ENCODE assay signal across 26 cellular contexts in the genomic region with DNA sequence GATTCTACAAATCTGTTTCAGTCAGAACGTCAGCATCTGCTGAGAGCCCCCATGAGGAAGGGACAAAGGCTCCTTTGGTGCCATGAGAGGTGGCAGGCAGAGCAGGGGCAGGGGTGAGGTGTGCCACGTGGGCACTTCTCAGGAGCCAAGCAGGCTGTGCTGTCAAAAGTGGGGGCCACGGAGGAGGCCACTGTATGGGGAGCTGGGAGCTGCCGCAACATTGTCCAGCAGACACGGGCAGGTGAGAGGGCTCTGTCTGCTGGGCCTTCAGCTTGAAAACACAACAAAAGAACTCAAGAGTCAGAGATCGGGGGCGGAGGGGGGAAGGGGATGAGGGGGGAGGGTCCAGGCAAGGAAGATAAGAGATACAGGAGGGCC. TPM values are rescaled to one million over a fixed set of nuclear protein-coding genes. Genes with fewer than 3 reads are reported as not detected.
DNase-seq lines count a peak whose midpoint lies in the region; ATAC-seq, FAIRE-seq and TF ChIP-seq lines count a peak whose summit lies in the region.
"Had no signal": no experiment of that assay in that cellular context is flagged by ENCODE, and none has a peak within 500 bp of the region (broad histone marks: within the 10 kb centered on the region; RNA-seq: fewer than 3 reads in every experiment).

No MANE protein-coding gene starts in this region.

- DNase-seq in GM23338 (ENCODE audit: low spot score) (no peak), H9 (no peak), stomach (no peak), small intestine (no peak), Right ventricle myocardium superior (no peak), GM12891 (ENCODE audit: insufficient read length, low spot score) (no peak)
- DNase-seq: CD8-positive, alpha-beta T cell; DMS 273 treated with DMSO at 0.1 percent for 48 hours; DMS79 treated with DMSO at 0.1 percent for 48 hours; GF-D8; HFFc6; IMR-90; KG1; MM.1S; NCI-H187 treated with DMSO at 0.1 percent for 48 hours; NCI-H2107; NCI-H526 treated with DMSO at 0.1 percent for 48 hours; SHP77 treated with DMSO at 0.1 percent for 48 hours had no signal

- H3K27me3 Mint-ChIP-seq in GM23338 (ENCODE audit: insufficient read depth, low read depth, poor library complexity) (peaks cover 24% of the 10 kb centered on the region), H9 (ENCODE audit: low read depth) (peaks cover 86% of the 10 kb centered on the region)

- H4K8ac ChIP-seq in H9 (replicated peaks; ENCODE audit: insufficient read length, low read depth, low read length) = no peak overlapping the region

- H3F3A ChIP-seq in GM23338 (replicated peaks; ENCODE audit: low read depth) = 0 out of 2 replicates have a peak, but pooled peaks cover 3% of the 10 kb centered on the region

- no peak overlapping the region for H2BK20ac ChIP-seq in H9 (ENCODE audit: low read depth, low read length, poor library complexity, severe bottlenecking)

- TF ChIP-seq EP300 in stomach (IDR thresholded peaks at IDR 0.05) = no peak

- no peak overlapping the region for H2AK5ac ChIP-seq in H9 (ENCODE audit: insufficient read length, low read length)

- H3K4me1 Mint-ChIP-seq in GM23338 = peaks cover 25% of the 10 kb centered on the region
- H3K4me1 Mint-ChIP-seq in H9 = peaks cover 26 to 50% of the 10 kb centered on the region in 2 experiments

- H3K79me2 ChIP-seq in GM23338 (replicated peaks; ENCODE audit: insufficient read depth) (no peaks in the 10 kb centered on the region), H9 (ENCODE audit: insufficient read depth, low read length) (no peaks in the 10 kb centered on the region)

- no peak overlapping the region for H2BK5ac ChIP-seq in H9 (ENCODE audit: insufficient read length, low read length)

- H3K4me2 ChIP-seq in GM23338 (no peak overlapping the region), H9 (ENCODE audit: insufficient read depth, insufficient read length, low read length) (no peak overlapping the region)

- H3K23ac ChIP-seq in H9 (ENCODE audit: insufficient read length, low read depth, low read length) = no peak overlapping the region

- H3K9ac ChIP-seq in H9 (ENCODE audit: extremely low read depth, insufficient read length, low read length) (no peak overlapping the region), iPS-15b (ENCODE audit: low read depth, low read length) (no peak overlapping the region)

- no peak overlapping the region for H2BK120ac ChIP-seq in H9 (ENCODE audit: low read depth, low read length, poor library complexity, severe bottlenecking)

- H3K4me3 ChIP-seq in GM23338 (no peak overlapping the region), iPS-15b (ENCODE audit: low read depth, low read length) (peak overlapping the region; percentile 2), stomach (no peak overlapping the region), small intestine (ENCODE audit: low read depth in 1 of 2, low read length in 2 of 2) (no peak overlapping the region)
- H3K4me3 ChIP-seq: HAP-1, SK-N-MC had no signal

- H3K27ac Mint-ChIP-seq in GM23338 (no peak overlapping the region), H9 (no peak overlapping the region)
- H3K27ac Mint-ChIP-seq: B cell; CD8-positive, alpha-beta T cell; HFFc6 had no signal

- no peaks in the 10 kb centered on the region for H3K36me3 Mint-ChIP-seq in GM23338 (ENCODE audit: low read depth)
- no peaks in the 10 kb centered on the region for H3K36me3 Mint-ChIP-seq in H9 (ENCODE audit: insufficient read depth in 1 of 3, low read depth in 3 of 3)
- H3K36me3 Mint-ChIP-seq: CD8-positive, alpha-beta T cell had no signal

- no peak for TF ChIP-seq CTCF in GM23338 (conservative IDR thresholded peaks at IDR 0.05; ENCODE audit: low read depth in 2 of 2)
- TF ChIP-seq CTCF in H9 (conservative IDR thresholded peaks at IDR 0.05) = no peak
- TF ChIP-seq CTCF in stomach (IDR thresholded peaks at IDR 0.05) = no peak

- H2BK15ac ChIP-seq in H9 (ENCODE audit: low read depth, low read length) = no peak overlapping the region

- no peak for FAIRE-seq in small intestine (lab: Jason Lieb, UNC)
- no peak for FAIRE-seq in GM12891 (lab: Jason Lieb, UNC)
- FAIRE-seq: GM12892 had no signal

- H4K5ac ChIP-seq in H9 (ENCODE audit: insufficient read length, low read depth, low read length) = no peak overlapping the region

- H3K4me3 Mint-ChIP-seq in GM23338 = no peak overlapping the region
- no peak overlapping the region for H3K4me3 Mint-ChIP-seq in H9
- H3K4me3 Mint-ChIP-seq: B cell; CD8-positive, alpha-beta T cell; HFFc6 had no signal

- H3K79me1 ChIP-seq in H9 (ENCODE audit: insufficient read depth, low read depth, low read length, poor library complexity, severe bottlenecking) = no peaks in the 10 kb centered on the region

- H3T11ph ChIP-seq in H9 (ENCODE audit: low read length) = no peak overlapping the region

- no CpG with 5 or more reads among the region's 7 CpGs for WGBS in H9 (ENCODE audit: extremely low coverage, insufficient read length, low lambda C conversion rate)
- WGBS in stomach, 5 donors = 37 to 66% (median 46%) methylated on average over 7 of the region's 7 CpGs
- 41 to 69% (median 51%) methylated on average over 6 to 7 of the region's 7 CpGs for WGBS in small intestine, 3 donors

- 0 out of 2 replicates have a peak overlapping the region, but pooled peaks have one; percentile 69 for H2AFZ ChIP-seq in GM23338
- H2AFZ ChIP-seq in H9 (ENCODE audit: low read length) = no peak overlapping the region

- no peak overlapping the region for H4K91ac ChIP-seq in H9 (ENCODE audit: insufficient read length, low read depth, low read length)

- H3K4me1 ChIP-seq in GM23338 (ENCODE audit: insufficient read depth) (peaks cover 10% of the 10 kb centered on the region), H9 (ENCODE audit: insufficient read depth, low read length) (no peaks in the 10 kb centered on the region), iPS-15b (ENCODE audit: control insufficient read depth, insufficient read depth, low read length) (peaks cover 3% of the 10 kb centered on the region), stomach (peaks cover 25 to 66% (median 50%) of the 10 kb centered on the region in 4 donors), small intestine (ENCODE audit: control insufficient read depth in 2 of 2, insufficient read depth in 1 of 2, low read depth in 1 of 2, low read length in 1 of 2) (peaks cover 0 to 3% of the 10 kb centered on the region in 2 donors)

- no peaks in the 10 kb centered on the region for H3K23me2 ChIP-seq in H9 (ENCODE audit: insufficient read length, low read depth, low read length, poor library complexity, severe bottlenecking)

- H3K36me3 ChIP-seq in GM23338 (ENCODE audit: insufficient read depth) = no peaks in the 10 kb centered on the region
- H3K36me3 ChIP-seq in iPS-15b (ENCODE audit: control insufficient read depth, insufficient read depth, low read length) = no peaks in the 10 kb centered on the region
- H3K36me3 ChIP-seq in stomach = no peaks in the 10 kb centered on the region
- H3K36me3 ChIP-seq in small intestine (ENCODE audit: control insufficient read depth in 2 of 2, insufficient read depth in 2 of 2, low read length in 2 of 2) = no peaks in the 10 kb centered on the region
- H3K36me3 ChIP-seq: HAP-1 had no signal

- H3K4ac ChIP-seq in H9 (ENCODE audit: low read depth, low read length) = no peak overlapping the region

- no peaks in the 10 kb centered on the region for H3K9me3 ChIP-seq in H9 (ENCODE audit: control insufficient read depth, low read depth, low read length)
- no peaks in the 10 kb centered on the region for H3K9me3 ChIP-seq in iPS-15b (ENCODE audit: control insufficient read depth, insufficient read depth, low read length)
- H3K9me3 ChIP-seq in stomach = no peaks in the 10 kb centered on the region
- H3K9me3 ChIP-seq in small intestine (ENCODE audit: control insufficient read depth, low read depth) = no peaks in the 10 kb centered on the region
- H3K9me3 ChIP-seq: HAP-1 had no signal

- no peak overlapping the region for H2BK12ac ChIP-seq in H9 (ENCODE audit: insufficient read length, low read depth, low read length)

- peaks cover 19% of the 10 kb centered on the region; the same call in 1 of the 2 replicates for H3K27me3 ChIP-seq in GM23338 (ENCODE audit: insufficient read depth)
- no peaks in the 10 kb centered on the region; the same call in 1 of the 2 replicates for H3K27me3 ChIP-seq in H9 (ENCODE audit: insufficient read depth, low read length)
- peaks cover 47% of the 10 kb centered on the region for H3K27me3 ChIP-seq in iPS-15b (ENCODE audit: control insufficient read depth, insufficient read depth, low read length)
- H3K27me3 ChIP-seq in stomach = peaks cover 0 to 28% (median 0%) of the 10 kb centered on the region in 3 donors
- peaks cover 0 to 3% of the 10 kb centered on the region in 2 donors for H3K27me3 ChIP-seq in small intestine (ENCODE audit: control insufficient read depth in 2 of 2, insufficient read depth in 2 of 2, low read length in 2 of 2)

- no peaks in the 10 kb centered on the region for H3K9me2 ChIP-seq in GM23338 (ENCODE audit: insufficient read depth)

- H3K56ac ChIP-seq in H9 (ENCODE audit: insufficient read length, low read depth, low read length) = no peak overlapping the region

- H3K18ac ChIP-seq in H9 (ENCODE audit: insufficient read length, low read depth, low read length) = no peak overlapping the region

- H3K9me3 Mint-ChIP-seq in GM23338 (no peaks in the 10 kb centered on the region), H9 (no peaks in the 10 kb centered on the region; a peak in 1 of 5 replicates)
- H3K9me3 Mint-ChIP-seq: CD8-positive, alpha-beta T cell; HFFc6 had no signal

- H4K20me1 ChIP-seq in GM23338 (replicated peaks; ENCODE audit: insufficient read depth) (no peaks in the 10 kb centered on the region), H9 (ENCODE audit: control insufficient read depth, insufficient read depth, insufficient read length) (no peaks in the 10 kb centered on the region)

- H3K27ac ChIP-seq in GM23338 (ENCODE audit: low read depth) (no peak overlapping the region), H9 (ENCODE audit: insufficient read length, low read depth, low read length) (no peak overlapping the region), stomach (peak overlapping the region in 3 of 5 donors; percentile 20 to 46 (median 32)), small intestine (ENCODE audit: low read depth in 1 of 2, low read length in 1 of 2) (no peak overlapping the region)
- H3K27ac ChIP-seq: C4-2B, RWPE1, SK-N-MC had no signal

- 0 out of 2 replicates have a peak overlapping the region, but pooled peaks have one; percentile 39 for H3K14ac ChIP-seq in H9 (ENCODE audit: insufficient read depth, low read length)

- intact Hi-C loops in stomach (cut with DNase I; ENCODE audit: low total_unique reads) (no loop called here), Right ventricle myocardium superior (cut with DNase I) (no loop called here)

- no peak for TF ChIP-seq POLR2A in stomach (IDR thresholded peaks at IDR 0.05)
- TF ChIP-seq POLR2A in GM12891 (IDR thresholded peaks at IDR 0.05; ENCODE audit: low read depth, low read length) = no peak

- ATAC-seq in GM23338 (no peak), Right ventricle myocardium superior (ENCODE audit: poor library complexity) (no peak)
- ATAC-seq: CD8-positive, alpha-beta T cell; Panc1 had no signal

RNA-seq across cellular contexts. Expression of gene FOXP4, which starts 21.6 kb away (rescaled TPM):
- 9.7 and 13.5 TPM in 2 replicates for total RNA-seq in GM23338 (2014; rRNA removed; shearing (Covaris generic))
- polyA plus RNA-seq in GM23338 (2016; fragmentation: Nextera tagmentation; extraction: Ambion mirVana) (5.1 and 6.3 TPM in 2 replicates), stomach (10 to 100 TPM; 14.3 to 33.7 (median 27.6) TPM), small intestine (10 to 100 TPM; 13.8 to 18.5 (median 14.3) TPM)
- total RNA-seq in H9 (2021) (18.2 and 19.0 TPM in 2 replicates), stomach (10 to 100 TPM in 4 of 5 donors, 1 to 10 TPM in 1; 7.9 to 70.4 (median 40.3) TPM), Right ventricle myocardium superior (14.4 TPM)
- 18.2 TPM for polyA plus RNA-seq in GM12891 (2012; ENCODE audit: low read depth, missing spikeins)

Comparison
In these comparisons a context has a peak if more than half of its experiments do, and no peak if none do; other contexts are left out.
1. H3K27ac ChIP-seq: peak in stomach (3 of 5); none in GM23338 (single experiment), H9 (single experiment) and small intestine (0 of 2).